Comparison of ENCODE assay signal across 1 cellular context in genomic region chr2:239589855-239590254, GRCh38.
TF ChIP-seq lines count a peak whose summit lies in the region.

No MANE protein-coding gene starts in this region.

TF ChIP-seq in HepG2, 621 proteins besides CTCF, POLR2A, EP300 and RAD21 (continued from another document):
- no peak for TF ChIP-seq TRIM22 (IDR thresholded peaks at IDR 0.05)
- TF ChIP-seq ZBTB2 (CRISPR knock-in tag; IDR thresholded peaks at IDR 0.05; ENCODE audit: low read depth), result no peak
- no peak for TF ChIP-seq POGZ (CRISPR knock-in tag; IDR thresholded peaks at IDR 0.05)
- no peak for TF ChIP-seq MYPOP (CRISPR knock-in tag; IDR thresholded peaks at IDR 0.05)
- no peak for TF ChIP-seq ZNF589 (CRISPR knock-in tag; conservative IDR thresholded peaks at IDR 0.05)
- TF ChIP-seq RERE (CRISPR knock-in tag; IDR thresholded peaks at IDR 0.05; ENCODE audit: low read depth), result no peak
- TF ChIP-seq IRF1 (CRISPR knock-in tag; IDR thresholded peaks at IDR 0.05; ENCODE audit: low read depth), result no peak
- TF ChIP-seq JUND (CRISPR knock-in tag; IDR thresholded peaks at IDR 0.05), result no peak
- no peak for TF ChIP-seq ZNF10 (CRISPR knock-in tag; IDR thresholded peaks at IDR 0.05; ENCODE audit: borderline replicate concordance, low read depth)
- TF ChIP-seq FIP1L1 (IDR thresholded peaks at IDR 0.05; ENCODE audit: borderline replicate concordance, insufficient read depth, low read depth, low read length), result no peak
- no peak for TF ChIP-seq PATZ1 (CRISPR knock-in tag; IDR thresholded peaks at IDR 0.05)
- no peak for TF ChIP-seq CENPT (CRISPR knock-in tag; IDR thresholded peaks at IDR 0.05; ENCODE audit: low read depth)
